ENCODE assay signal across 27 cellular contexts in genomic region chr10:125397608-125398007, GRCh38.
"Had no signal": no experiment of that assay in that cellular context is flagged by ENCODE, and none has a peak within 500 bp of the region (broad histone marks: within the 10 kb centered on the region; RNA-seq: fewer than 3 reads in every experiment).

No MANE protein-coding gene starts in this region.

- H3K4me1 ChIP-seq: heart right ventricle, left ventricle myocardium inferior, neural progenitor cell, right atrium auricular region, stomach, suprapubic skin, tibial artery, upper lobe of right lung had no signal

- H3K9me3 ChIP-seq: neutrophil, right atrium auricular region, stomach, suprapubic skin, thoracic aorta, tibial artery, upper lobe of right lung had no signal

- H3K4me2 ChIP-seq: hepatocyte, neural progenitor cell had no signal

- DNase-seq: heart right ventricle; islet precursor cell; left ventricle myocardium inferior; midbrain; naive thymus-derived CD8-positive, alpha-beta T cell; nephron progenitor cell; occipital lobe; stimulated activated CD4-positive, alpha-beta T cell treated with anti-CD3 and anti-CD28 coated beads, Interleukin-12 subunit alpha, Interleukin-12 subunit beta, amount 100 ng/mL, for 4 hours; stimulated activated CD4-positive, alpha-beta T cell treated with anti-CD3 and anti-CD28 coated beads, Interleukin-15, amount 100 ng/mL, for 24 hours; stimulated activated CD4-positive, alpha-beta T cell treated with anti-CD3 and anti-CD28 coated beads, Interleukin-2, amount 100 ng/mL, for 24 hours; stimulated activated CD4-positive, alpha-beta T cell treated with anti-CD3 and anti-CD28 coated beads, Interleukin-4, amount 100 ng/mL, for 1 hour; stimulated activated naive B cell treated with anti-CD40 and anti-IgM and Interleukin-4, amounts not matched to agents 10 μg/mL and 1 μg/mL and 100 μg/mL, for 72 hours; stimulated activated naive CD8-positive, alpha-beta T cell treated with anti-CD3 and anti-CD28 coated beads, Interleukin-15, Interleukin-2, amounts not matched to agents 100 U/mL and 50 U/mL, for 24 hours; stomach; tibial artery; trophoblast cell; upper lobe of right lung had no signal

- H3K36me3 Mint-ChIP-seq: naive thymus-derived CD8-positive, alpha-beta T cell; neural progenitor cell; stimulated activated naive B cell treated with anti-CD40 and anti-IgM and Interleukin-4, amounts not matched to agents 10 μg/mL and 1 μg/mL and 100 μg/mL, for 72 hours had no signal

- H2AFZ ChIP-seq: hepatocyte, neural progenitor cell had no signal

- H3K79me2 ChIP-seq: hepatocyte had no signal

- H3K4me1 Mint-ChIP-seq: naive thymus-derived CD8-positive, alpha-beta T cell; neural progenitor cell; stimulated activated naive B cell treated with anti-CD40 and anti-IgM and Interleukin-4, amounts not matched to agents 10 μg/mL and 1 μg/mL and 100 μg/mL, for 72 hours had no signal

- H3K27ac Mint-ChIP-seq: naive thymus-derived CD8-positive, alpha-beta T cell; nephron progenitor cell; neural progenitor cell; stimulated activated naive B cell treated with anti-CD40 and anti-IgM and Interleukin-4, amounts not matched to agents 10 μg/mL and 1 μg/mL and 100 μg/mL, for 72 hours had no signal

- H3K36me3 ChIP-seq: heart right ventricle, left ventricle myocardium inferior, neural progenitor cell, neutrophil, right atrium auricular region, stomach, suprapubic skin, thoracic aorta, tibial artery, upper lobe of right lung had no signal

- H3K27me3 ChIP-seq: hepatocyte, neural progenitor cell, neutrophil, right atrium auricular region, stomach, suprapubic skin, upper lobe of right lung had no signal

- H3K9ac ChIP-seq: neural progenitor cell had no signal

- ATAC-seq: heart right ventricle; naive thymus-derived CD8-positive, alpha-beta T cell; sciatic nerve; stimulated activated naive B cell treated with anti-CD40 and anti-IgM and Interleukin-4, amounts not matched to agents 10 μg/mL and 1 μg/mL and 100 μg/mL, for 72 hours; stimulated activated naive CD8-positive, alpha-beta T cell treated with anti-CD3 and anti-CD28 coated beads, Interleukin-15, Interleukin-2, amounts not matched to agents 100 U/mL and 50 U/mL, for 24 hours; upper lobe of right lung had no signal

- FAIRE-seq: urothelium cell line had no signal

- H3K27ac ChIP-seq: heart right ventricle, hepatocyte, left ventricle myocardium inferior, neural progenitor cell, neutrophil, right atrium auricular region, skin epidermis, stomach, thoracic aorta, tibial artery, upper lobe of right lung had no signal

- H3K4me3 Mint-ChIP-seq: naive thymus-derived CD8-positive, alpha-beta T cell; nephron progenitor cell; neural progenitor cell; stimulated activated naive B cell treated with anti-CD40 and anti-IgM and Interleukin-4, amounts not matched to agents 10 μg/mL and 1 μg/mL and 100 μg/mL, for 72 hours had no signal

- H3K4me3 ChIP-seq: heart right ventricle, hepatocyte, left ventricle myocardium inferior, lung, neural progenitor cell, right atrium auricular region, skin epidermis, stomach, suprapubic skin, thoracic aorta, tibial artery, upper lobe of right lung had no signal
